In genomic region chr6:39904946-39905639, GRCh38 we compare ENCODE assay signal across 20 cellular contexts. TPM values are rescaled to one million over a fixed set of nuclear protein-coding genes. Genes with fewer than 3 reads are reported as not detected.
DNase-seq lines count a peak whose midpoint lies in the region; ATAC-seq and TF ChIP-seq lines count a peak whose summit lies in the region.
"Had no signal": no experiment of that assay in that cellular context is flagged by ENCODE, and none has a peak within 500 bp of the region (broad histone marks: within the 10 kb centered on the region; RNA-seq: fewer than 3 reads in every experiment).

No MANE protein-coding gene starts in this region.

- H3K27me3 ChIP-seq in BJ (ENCODE audit: control insufficient read depth, insufficient read depth, low read length), result no peaks in the 10 kb centered on the region
- H3K27me3 ChIP-seq in endodermal cell (ENCODE audit: control insufficient read depth, insufficient read depth, low read length, poor library complexity, severe bottlenecking), result no peaks in the 10 kb centered on the region
- no peaks in the 10 kb centered on the region for H3K27me3 ChIP-seq in neural progenitor cell
- H3K27me3 ChIP-seq: BE2C had no signal

- H3K27me3 Mint-ChIP-seq in endodermal cell (ENCODE audit: insufficient read depth) (no peaks in the 10 kb centered on the region), neural progenitor cell (ENCODE audit: insufficient read depth, low read depth) (no peaks in the 10 kb centered on the region)
- H3K27me3 Mint-ChIP-seq: CD4-positive, CD25-positive, alpha-beta regulatory T cell had no signal

- no peak overlapping the region for H3K9ac ChIP-seq in endodermal cell (ENCODE audit: extremely low read depth, low read length, poor library complexity, severe bottlenecking)
- H3K9ac ChIP-seq in neural progenitor cell, result no peak overlapping the region

- CTCF ChIA-PET in BJ (lab: Yijun Ruan, JAX), result interaction anchor here (0.8 to 3.8 kb wide), 4 partner anchors 11 to 527 kb away, joined by 3 to 11 read pairs (median 4); no protein-coding TSS in a partner anchor

- H3K9me3 ChIP-seq in endodermal cell (ENCODE audit: control insufficient read depth, low read length), result no peaks in the 10 kb centered on the region
- H3K9me3 ChIP-seq in neural progenitor cell (ENCODE audit: low read depth), result no peaks in the 10 kb centered on the region
- H3K9me3 ChIP-seq: A549, BE2C, HAP-1 had no signal

- H2AFZ ChIP-seq in neural progenitor cell (replicated peaks), result no peak overlapping the region

- H3F3A ChIP-seq in neural progenitor cell (ENCODE audit: low read depth), result no peaks in the 10 kb centered on the region

- DNase-seq in BJ (ENCODE audit: low read depth) (no peak), HFF-Myc (ENCODE audit: extremely low read depth, low read depth) (no peak), endodermal cell (no peak), neural progenitor cell (ENCODE audit: low spot score) (no peak), HCEC 1CT (no peak), NCI-H1105 treated with DMSO at 0.1 percent for 48 hours (lab: John Stamatoyannopoulos, UW) (no peak)
- DNase-seq: BE2C; CD4-positive, CD25-positive, alpha-beta regulatory T cell; DMS79; MV-4-11; NCI-H1694; NCI-H2081 treated with DMSO at 0.1 percent for 48 hours; NCI-H2171 treated with DMSO at 0.1 percent for 48 hours; NCI-H524 treated with DMSO at 0.1 percent for 48 hours; OCI-M1 had no signal

- H3K27ac Mint-ChIP-seq in endodermal cell (no peak overlapping the region), neural progenitor cell (no peak overlapping the region)
- H3K27ac Mint-ChIP-seq: CD4-positive, CD25-positive, alpha-beta regulatory T cell; IgD-negative memory B cell had no signal

- no peak overlapping the region for H3K4me2 ChIP-seq in neural progenitor cell
- H3K4me2 ChIP-seq: A549 had no signal

- TF ChIP-seq CTCF in BJ (IDR thresholded peaks at IDR 0.05; ENCODE audit: insufficient read depth, low read depth, low read length), result 0 out of 2 replicates have a peak, but pooled peaks have one; percentile 6
- TF ChIP-seq CTCF in HFF-Myc (IDR thresholded peaks at IDR 0.05; ENCODE audit: low read depth, low read length, missing control alignments), result peak; percentile 9
- peak; percentile 38 for TF ChIP-seq CTCF in endodermal cell (conservative IDR thresholded peaks at IDR 0.05)
- peak; percentile 10 for TF ChIP-seq CTCF in neural progenitor cell (IDR thresholded peaks at IDR 0.05)

- H3K4me1 Mint-ChIP-seq in endodermal cell (no peaks in the 10 kb centered on the region), neural progenitor cell (no peaks in the 10 kb centered on the region)
- H3K4me1 Mint-ChIP-seq: CD4-positive, CD25-positive, alpha-beta regulatory T cell; IgD-negative memory B cell had no signal

- H4K20me1 ChIP-seq in neural progenitor cell (ENCODE audit: low read depth), result no peaks in the 10 kb centered on the region

- H3K36me3 Mint-ChIP-seq in endodermal cell (ENCODE audit: low read depth) (peaks cover 15% of the 10 kb centered on the region), neural progenitor cell (peaks cover 11% of the 10 kb centered on the region)
- H3K36me3 Mint-ChIP-seq: CD4-positive, CD25-positive, alpha-beta regulatory T cell had no signal

- H3K4me3 ChIP-seq in BJ (ENCODE audit: low read depth, low read length) (no peak overlapping the region), HFF-Myc (replicated peaks; ENCODE audit: low read depth, low read length) (no peak overlapping the region), endodermal cell (ENCODE audit: low read length) (no peak overlapping the region), neural progenitor cell (no peak overlapping the region)
- H3K4me3 ChIP-seq: A549, HAP-1 had no signal

- H3K9me3 Mint-ChIP-seq in endodermal cell (no peaks in the 10 kb centered on the region), neural progenitor cell (no peaks in the 10 kb centered on the region)
- H3K9me3 Mint-ChIP-seq: CD4-positive, CD25-positive, alpha-beta regulatory T cell; IgD-negative memory B cell had no signal

- no peak overlapping the region for H3K4me3 Mint-ChIP-seq in endodermal cell
- H3K4me3 Mint-ChIP-seq in neural progenitor cell, result peak overlapping the region; percentile 19
- H3K4me3 Mint-ChIP-seq: CD4-positive, CD25-positive, alpha-beta regulatory T cell had no signal

- H3K27ac ChIP-seq in endodermal cell (ENCODE audit: low read depth, low read length) (no peak overlapping the region), neural progenitor cell (no peak overlapping the region)
- H3K27ac ChIP-seq: A549 had no signal

- H3K79me2 ChIP-seq in neural progenitor cell (ENCODE audit: low read depth), result no peaks in the 10 kb centered on the region

- POLR2A ChIA-PET in BJ (lab: Charles Lee), result interaction anchor here (0.5 kb wide), 1 partner anchor 1202 kb away, joined by 8 read pairs; no protein-coding TSS in a partner anchor

- H3K36me3 ChIP-seq in BJ (ENCODE audit: control insufficient read depth, insufficient read depth, low read length) (peaks cover 26% of the 10 kb centered on the region), endodermal cell (ENCODE audit: control insufficient read depth, insufficient read depth, low read length) (no peaks in the 10 kb centered on the region), neural progenitor cell (no peaks in the 10 kb centered on the region)
- H3K36me3 ChIP-seq: BE2C, HAP-1 had no signal

- ATAC-seq in HG03025 (IDR thresholded peaks at IDR 0.05; ENCODE audit: low FRiP score, unreplicated experiment), result no peak
- ATAC-seq: A549, Right ventricle myocardium inferior had no signal

- WGBS in endodermal cell (ENCODE audit: insufficient coverage in 1 of 2, insufficient read length in 1 of 2), 2 experiments, result 98 to 100% methylated on average over 1 to 4 of the region's 4 CpGs

- H3K4me1 ChIP-seq in endodermal cell (ENCODE audit: control insufficient read depth, insufficient read depth, low read length) (no peaks in the 10 kb centered on the region), neural progenitor cell (no peaks in the 10 kb centered on the region)
- H3K4me1 ChIP-seq: A549, BE2C, HAP-1 had no signal

RNA-seq across cellular contexts. Expression of gene MOCS1, which starts 29.2 kb away (rescaled TPM):
- polyA plus RNA-seq in BJ (2011; rRNA removed), result 9.2 and 13.4 TPM in 2 replicates
- 16.5 and 27.5 TPM in 2 replicates for polyA minus RNA-seq in BJ (2011; rRNA and poly(A)+ RNA removed)
- total RNA-seq in endodermal cell (10 to 100 TPM in 1 of 2 donors, 1 to 10 TPM in 1; 8.7 to 11.3 TPM), neural progenitor cell (ENCODE audit: low replicate concordance) (11.3 and 17.9 TPM in 2 replicates)
- 10.3 TPM for polyA plus RNA-seq in endodermal cell (2013, experiment 1 of 2)
- 9.4 TPM for polyA plus RNA-seq in endodermal cell (2013, experiment 2 of 2)
